ENCODE assay signal across 1 cellular context in genomic region chr10:132533571-132534260, GRCh38.
TF ChIP-seq lines count a peak whose summit lies in the region.

No MANE protein-coding gene starts in this region.

TF ChIP-seq in IMR-90, 13 proteins besides CTCF, POLR2A, EP300 and RAD21:
- no peak for TF ChIP-seq BHLHE40 (IDR thresholded peaks at IDR 0.05; ENCODE audit: low read depth, low read length)
- no peak for TF ChIP-seq FOS (IDR thresholded peaks at IDR 0.05; ENCODE audit: low read depth, low read length)
- no peak for TF ChIP-seq CEBPB (IDR thresholded peaks at IDR 0.05; ENCODE audit: low read depth, low read length)
- TF ChIP-seq MXI1 (IDR thresholded peaks at IDR 0.05; ENCODE audit: borderline replicate concordance, low read depth, low read length), result no peak
- no peak for TF ChIP-seq RFX5 (IDR thresholded peaks at IDR 0.05; ENCODE audit: low read depth, low read length)
- TF ChIP-seq RCOR1 (IDR thresholded peaks at IDR 0.05; ENCODE audit: insufficient replicate concordance, low read length), result no peak
- TF ChIP-seq ELK1 (IDR thresholded peaks at IDR 0.05; ENCODE audit: borderline replicate concordance, low read depth, low read length), result no peak
- TF ChIP-seq MAFK (IDR thresholded peaks at IDR 0.05; ENCODE audit: low read depth, low read length), result no peak
- TF ChIP-seq NFE2L2 (IDR thresholded peaks at IDR 0.05; ENCODE audit: low read depth, low read length), result no peak
- no peak for TF ChIP-seq SMC3 (IDR thresholded peaks at IDR 0.05; ENCODE audit: low read depth, low read length)
- TF ChIP-seq USF2 (IDR thresholded peaks at IDR 0.05; ENCODE audit: low read depth, low read length), result no peak
- no peak for TF ChIP-seq CHD1 (IDR thresholded peaks at IDR 0.05; ENCODE audit: low read depth, low read length)
- no peak for TF ChIP-seq MAZ (IDR thresholded peaks at IDR 0.05; ENCODE audit: borderline replicate concordance, low read depth, low read length)
